24 cellular contexts compared by ENCODE assay signal in the genomic region with DNA sequence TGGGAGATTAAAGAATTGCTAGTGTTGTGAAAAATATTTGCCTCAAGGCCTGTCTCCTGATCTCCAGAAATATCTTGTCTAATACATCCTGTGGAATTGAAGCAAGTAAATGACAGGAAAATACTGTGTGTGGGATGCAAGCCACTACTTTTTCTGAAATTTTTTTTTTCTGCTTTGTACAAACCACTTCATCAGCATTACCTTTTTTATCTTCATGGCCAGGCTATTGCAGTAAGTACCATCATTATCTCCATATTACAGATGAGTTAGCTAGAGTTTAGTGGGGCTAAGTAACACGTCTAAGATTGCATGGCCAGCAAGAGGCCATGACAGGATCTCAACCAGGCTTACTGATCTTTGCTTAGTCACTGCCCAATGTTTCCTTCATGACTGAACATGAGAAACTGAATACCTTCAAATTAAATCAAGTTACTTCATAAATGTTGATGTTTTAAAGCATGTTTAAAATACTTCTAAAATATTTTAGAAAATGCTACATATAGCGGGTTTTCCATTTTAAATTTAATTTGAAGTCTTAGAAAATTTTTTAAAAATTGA.
DNase-seq lines count a peak whose midpoint lies in the region; ATAC-seq, FAIRE-seq and TF ChIP-seq lines count a peak whose summit lies in the region.
"Had no signal": no experiment of that assay in that cellular context is flagged by ENCODE, and none has a peak within 500 bp of the region (broad histone marks: within the 10 kb centered on the region; RNA-seq: fewer than 3 reads in every experiment).

No MANE protein-coding gene starts in this region.

- DNase-seq in IMR-90 (peak; percentile 36), astrocyte (ENCODE audit: low read depth) (peak; percentile 9), foreskin melanocyte (peak; percentile 38), activated gamma-delta T cell (lab: John Stamatoyannopoulos, UW) (no peak), osteoblast (ENCODE audit: insufficient read length, low spot score, missing footprints) (no peak), left ventricle myocardium superior (no peak)
- DNase-seq in stimulated activated CD4-positive, alpha-beta T cell treated with anti-CD3 and anti-CD28 coated beads, Interleukin-4, amount 100 ng/mL, for 24 hours: no peak
- DNase-seq: activated CD4-positive, CD25-positive, alpha-beta regulatory T cell treated with anti-CD3 and anti-CD28 coated beads, Interleukin-2, amount 50 U/mL, for 72 hours; activated CD8-positive, alpha-beta memory T cell treated with anti-CD3 and anti-CD28 coated beads, Interleukin-2, amount 50 U/mL, for 48 hours; body of pancreas; CD4-positive, alpha-beta T cell; DMS79 treated with DMSO at 0.1 percent for 48 hours; dorsolateral prefrontal cortex; HCEC 1CT; Kasumi-1; NCI-H1436; NCI-H446 treated with DMSO at 0.1 percent for 48 hours; ovary; SHP77 treated with DMSO at 0.1 percent for 48 hours had no signal

- no peak overlapping the region for H4K91ac ChIP-seq in IMR-90 (ENCODE audit: insufficient read depth, low read depth, low read length)

- H4K20me1 ChIP-seq in IMR-90 (ENCODE audit: insufficient read depth, low read length): no peaks in the 10 kb centered on the region
- no peaks in the 10 kb centered on the region for H4K20me1 ChIP-seq in astrocyte (ENCODE audit: insufficient read depth, low read length)
- H4K20me1 ChIP-seq in osteoblast (ENCODE audit: insufficient read depth, low read length): no peaks in the 10 kb centered on the region

- POLR2A ChIA-PET in IMR-90 (lab: Charles Lee; ENCODE audit: unreplicated experiment): interaction anchor here (0.6 kb wide), 1 partner anchor 9 kb away, joined by 3 read pairs; no protein-coding TSS in a partner anchor

- ATAC-seq in IMR-90 (ENCODE audit: low read depth): no peak
- no peak for ATAC-seq in left ventricle myocardium superior
- ATAC-seq: body of pancreas, esophagus mucosa, left lobe of liver, sciatic nerve had no signal

- H3K4me1 ChIP-seq in IMR-90 (ENCODE audit: control insufficient read depth, insufficient read depth, low read length) (peaks cover 5% of the 10 kb centered on the region), astrocyte (ENCODE audit: insufficient read depth, low read length) (peaks cover 12% of the 10 kb centered on the region), osteoblast (ENCODE audit: insufficient read depth, low read length) (no peaks in the 10 kb centered on the region)
- H3K4me1 ChIP-seq: body of pancreas had no signal

- in situ Hi-C loops in IMR-90 (cut with MboI; ENCODE audit: low sequenced_read_pairs): no loop called here

- no peak overlapping the region for H2AK9ac ChIP-seq in IMR-90 (replicated peaks; ENCODE audit: low read depth, low read length, poor library complexity)

- H2BK20ac ChIP-seq in IMR-90 (ENCODE audit: low read depth, low read length): peak overlapping the region; percentile 74

- no peak overlapping the region for H2AK5ac ChIP-seq in IMR-90 (ENCODE audit: low read depth, low read length)

- H3K18ac ChIP-seq in IMR-90 (ENCODE audit: low read depth, low read length): peak overlapping the region; percentile 65

- H3K14ac ChIP-seq in IMR-90 (replicated peaks; ENCODE audit: low read depth, low read length): no peak overlapping the region

- peak overlapping the region; percentile 93 for H3K27ac Mint-ChIP-seq in astrocyte (ENCODE audit: unreplicated experiment)
- H3K27ac Mint-ChIP-seq: CD4-positive, alpha-beta T cell; T-helper 2 cell treated with Interferon-gamma antibody and Interleukin-4, amounts not matched to agents 5 μg/mL and 100 μg/mL, for 36 hours had no signal

- no peak overlapping the region for H2BK5ac ChIP-seq in IMR-90 (ENCODE audit: low read depth, low read length, poor library complexity, severe bottlenecking)

- TF ChIP-seq RAD21 in IMR-90 (IDR thresholded peaks at IDR 0.05; ENCODE audit: low read length): no peak

- H3K36me3 ChIP-seq in IMR-90 (ENCODE audit: control insufficient read depth, insufficient read depth, low read length) (no peaks in the 10 kb centered on the region), astrocyte (ENCODE audit: insufficient read depth, low read length) (no peaks in the 10 kb centered on the region), osteoblast (ENCODE audit: insufficient read depth, low read length) (no peaks in the 10 kb centered on the region)
- H3K36me3 ChIP-seq: ovary had no signal

- no CpG with 5 or more reads among the region's 2 CpGs for WGBS in IMR-90 (ENCODE audit: extremely low coverage in 2 of 2, insufficient read length in 1 of 2), 2 experiments

- H4K5ac ChIP-seq in IMR-90 (ENCODE audit: low read depth, low read length): no peak overlapping the region

- H3K9ac ChIP-seq in IMR-90 (ENCODE audit: low read depth, low read length) (no peak overlapping the region), astrocyte (ENCODE audit: low read length) (no peak overlapping the region)

- H2BK120ac ChIP-seq in IMR-90 (ENCODE audit: low read depth, low read length): peak overlapping the region; percentile 21

- no peak overlapping the region; the same call in 1 of the 2 replicates for H3K56ac ChIP-seq in IMR-90 (ENCODE audit: extremely low read depth, insufficient read depth, low read length)

- intact Hi-C loops in IMR-90 (cut with micrococcal nuclease) (no loop called here), left ventricle myocardium superior (cut with micrococcal nuclease) (no loop called here)

- FAIRE-seq in A204.1 (lab: Jason Lieb, UNC) (peak; percentile 61), astrocyte (lab: Jason Lieb, UNC) (peak; percentile 73)

- H3K4me3 ChIP-seq in IMR-90 (ENCODE audit: insufficient read depth, low read depth, low read length) (no peak overlapping the region), astrocyte (ENCODE audit: insufficient read depth, low read depth, low read length) (no peak overlapping the region), osteoblast (ENCODE audit: insufficient read depth, low read length) (no peak overlapping the region)
- H3K4me3 ChIP-seq: body of pancreas, dorsolateral prefrontal cortex, ovary had no signal

- CTCF ChIA-PET in IMR-90 (lab: Yijun Ruan, JAX): interaction anchor here (0.7 to 1.3 kb wide), 2 partner anchors 10 to 27 kb away, joined by 3 to 5 read pairs; no protein-coding TSS in a partner anchor

- peak overlapping the region; percentile 35 for H3K4ac ChIP-seq in IMR-90 (ENCODE audit: low read depth, low read length)

- H4K8ac ChIP-seq in IMR-90 (ENCODE audit: low read depth in 2 of 2, low read length in 2 of 2): 0 out of 4 replicates have a peak overlapping the region, but pooled peaks of 1 of the 2 experiments have one; percentile 25

- no peaks in the 10 kb centered on the region for H3K27me3 ChIP-seq in IMR-90 (ENCODE audit: control insufficient read depth, insufficient read depth, low read length)
- no peaks in the 10 kb centered on the region for H3K27me3 ChIP-seq in astrocyte (ENCODE audit: insufficient read depth, low read length)
- H3K27me3 ChIP-seq in osteoblast (ENCODE audit: insufficient read depth, low read length): no peaks in the 10 kb centered on the region
- H3K27me3 ChIP-seq: body of pancreas, dorsolateral prefrontal cortex, ovary had no signal

- no peaks in the 10 kb centered on the region for H3K36me3 Mint-ChIP-seq in astrocyte (ENCODE audit: low read depth, unreplicated experiment)

- H3K4me2 ChIP-seq in IMR-90 (ENCODE audit: low read depth, low read length): 0 out of 2 replicates have a peak overlapping the region, but pooled peaks have one; percentile 40
- H3K4me2 ChIP-seq in astrocyte (ENCODE audit: low read length): no peak overlapping the region
- H3K4me2 ChIP-seq in osteoblast (ENCODE audit: insufficient read depth, low read length): no peak overlapping the region

- no peaks in the 10 kb centered on the region for H3K79me2 ChIP-seq in astrocyte (ENCODE audit: insufficient read depth, low read length)
- H3K79me2 ChIP-seq in osteoblast (ENCODE audit: insufficient read depth, low read length): no peaks in the 10 kb centered on the region

- no peak overlapping the region; the same call in 2 of the 3 replicates for H2BK15ac ChIP-seq in IMR-90 (ENCODE audit: low read depth, low read length)

- H3K79me1 ChIP-seq in IMR-90 (ENCODE audit: low read depth in 1 of 2, low read length in 2 of 2): no peaks in the 10 kb centered on the region

- H2AFZ ChIP-seq in IMR-90 (replicated peaks; ENCODE audit: low read length, poor library complexity): peak overlapping the region; percentile 58
- H2AFZ ChIP-seq in astrocyte (ENCODE audit: low read depth, low read length): no peak overlapping the region
- H2AFZ ChIP-seq in osteoblast (ENCODE audit: low read length): no peak overlapping the region

- H3K4me3 Mint-ChIP-seq in astrocyte (ENCODE audit: unreplicated experiment): no peak overlapping the region
- H3K4me3 Mint-ChIP-seq: CD4-positive, alpha-beta T cell; T-helper 2 cell treated with Interferon-gamma antibody and Interleukin-4, amounts not matched to agents 5 μg/mL and 100 μg/mL, for 36 hours had no signal

- H3K9me1 ChIP-seq in IMR-90 (ENCODE audit: insufficient read depth, low read length): no peaks in the 10 kb centered on the region

- H3K9me3 ChIP-seq in IMR-90 (ENCODE audit: control insufficient read depth, insufficient read depth, low read length) (no peaks in the 10 kb centered on the region), astrocyte (ENCODE audit: insufficient read depth, low read depth, low read length) (no peaks in the 10 kb centered on the region), osteoblast (ENCODE audit: low read depth, low read length) (no peaks in the 10 kb centered on the region)
- H3K9me3 ChIP-seq: body of pancreas, ovary had no signal

- no peak overlapping the region for H3K23ac ChIP-seq in IMR-90 (ENCODE audit: low read depth, low read length)

- H3K27ac ChIP-seq in IMR-90 (ENCODE audit: insufficient read depth, low read length) (no peak overlapping the region), astrocyte (ENCODE audit: low read depth, low read length) (peak overlapping the region; percentile 53), osteoblast (ENCODE audit: low read depth, low read length) (no peak overlapping the region)
- H3K27ac ChIP-seq: body of pancreas, dorsolateral prefrontal cortex, ovary had no signal

- TF ChIP-seq CTCF in IMR-90 (conservative IDR thresholded peaks at IDR 0.05; ENCODE audit: low read depth, low read length) (no peak), astrocyte (IDR thresholded peaks at IDR 0.05; ENCODE audit: insufficient read depth, low read depth, low read length) (no peak), osteoblast (IDR thresholded peaks at IDR 0.05; ENCODE audit: extremely low read depth, low read depth, low read length) (no peak)

- H3K9me3 Mint-ChIP-seq in astrocyte (ENCODE audit: unreplicated experiment): no peaks in the 10 kb centered on the region
- H3K9me3 Mint-ChIP-seq: CD4-positive, alpha-beta T cell; T-helper 2 cell treated with Interferon-gamma antibody and Interleukin-4, amounts not matched to agents 5 μg/mL and 100 μg/mL, for 36 hours had no signal

- dilution Hi-C loops in IMR-90 (cut with HindIII; ENCODE audit: low sequenced_read_pairs, unreplicated experiment): no loop called here

- BruUV-seq in IMR-90 (replicated peaks; lab: Mats Ljungman, UMichigan): no TSS peak

- no peaks in the 10 kb centered on the region for H3K27me3 Mint-ChIP-seq in astrocyte (ENCODE audit: low read depth, unreplicated experiment)
- H3K27me3 Mint-ChIP-seq: CD4-positive, alpha-beta T cell had no signal

- no peak for TF ChIP-seq POLR2A in IMR-90 (IDR thresholded peaks at IDR 0.05; ENCODE audit: low read depth, low read length)

- H3K4me1 Mint-ChIP-seq in astrocyte (ENCODE audit: low read depth, unreplicated experiment): peaks cover 25% of the 10 kb centered on the region

Comparison
In these comparisons a context has a peak if more than half of its experiments do, and no peak if none do; other contexts are left out.
1. DNase-seq: peak in IMR-90 (single experiment), astrocyte (single experiment) and foreskin melanocyte (single experiment); none in activated gamma-delta T cell (single experiment), stimulated activated CD4-positive, alpha-beta T cell treated with anti-CD3 and anti-CD28 coated beads, Interleukin-4, amount 100 ng/mL, for 24 hours (single experiment), osteoblast (single experiment) and left ventricle myocardium superior (single experiment).